ENCODE assay signal across 1 cellular context in genomic region chr14:68665116-68665515, GRCh38.
TF ChIP-seq lines count a peak whose summit lies in the region.

No MANE protein-coding gene starts in this region.

TF ChIP-seq in K562, 482 proteins besides CTCF, POLR2A, EP300 and RAD21 (continued from another document):
- TF ChIP-seq DEAF1 (CRISPR knock-in tag; IDR thresholded peaks at IDR 0.05) (no peak), PBX2 (CRISPR knock-in tag; IDR thresholded peaks at IDR 0.05; ENCODE audit: low read depth) (no peak), PBX2 (tag; conservative IDR thresholded peaks at IDR 0.05; ENCODE audit: low read depth) (0 out of 2 replicates have a peak, but pooled peaks have one; percentile 15)
